In the genomic region with DNA sequence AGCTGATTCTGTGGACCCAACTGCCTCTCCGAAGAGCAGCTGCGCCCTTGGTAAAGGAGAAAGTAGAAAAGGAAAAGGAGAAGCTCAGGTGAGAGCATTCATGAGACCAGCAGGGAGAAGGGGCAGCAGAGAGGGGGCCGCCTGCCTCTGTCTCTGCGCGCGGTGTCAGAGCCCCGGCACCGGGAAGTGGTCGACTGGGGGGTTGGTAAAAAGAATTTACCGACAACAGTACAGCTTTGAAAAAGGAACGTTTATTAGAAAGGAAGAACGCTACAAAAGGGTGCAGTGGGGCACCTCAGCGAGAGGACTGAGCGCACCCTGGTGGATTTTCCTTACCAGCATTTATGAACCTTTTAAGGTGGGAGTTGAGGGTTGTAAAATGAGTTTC, we compare ENCODE assay signal across 8 cellular contexts.
DNase-seq lines count a peak whose midpoint lies in the region; ATAC-seq lines count a peak whose summit lies in the region.

No MANE protein-coding gene starts in this region.

- H3K9me3 ChIP-seq in right cardiac atrium (ENCODE audit: control insufficient read depth, low read length) = no peaks in the 10 kb centered on the region

- H3K4me3 ChIP-seq in right cardiac atrium (ENCODE audit: low read length) = peak overlapping the region; percentile 36

- H3K4me1 Mint-ChIP-seq in activated naive CD4-positive, alpha-beta T cell treated with anti-CD3 and anti-CD28 coated beads, Interleukin-2, amount 50 U/mL, for 24 hours = peaks cover 15% of the 10 kb centered on the region

- H3K9me3 Mint-ChIP-seq in activated naive CD4-positive, alpha-beta T cell treated with anti-CD3 and anti-CD28 coated beads, Interleukin-2, amount 50 U/mL, for 24 hours = no peaks in the 10 kb centered on the region

- peak; percentile 53 for ATAC-seq in GM21390 (IDR thresholded peaks at IDR 0.05; ENCODE audit: unreplicated experiment)
- ATAC-seq in right cardiac atrium = peak; percentile 60 to 71

- H3K27ac ChIP-seq in right cardiac atrium (ENCODE audit: low read length) = no peak overlapping the region

- H3K27me3 ChIP-seq in right cardiac atrium (ENCODE audit: control insufficient read depth, insufficient read depth) = no peaks in the 10 kb centered on the region

- H3K4me3 Mint-ChIP-seq in activated naive CD4-positive, alpha-beta T cell treated with anti-CD3 and anti-CD28 coated beads, Interleukin-2, amount 50 U/mL, for 24 hours = peak overlapping the region; percentile 95

- H3K36me3 Mint-ChIP-seq in activated naive CD4-positive, alpha-beta T cell treated with anti-CD3 and anti-CD28 coated beads, Interleukin-2, amount 50 U/mL, for 24 hours = no peaks in the 10 kb centered on the region

- 18% methylated on average over 14 of the region's 14 CpGs for WGBS in right cardiac atrium

- H3K4me1 ChIP-seq in right cardiac atrium (ENCODE audit: control insufficient read depth, insufficient read depth, low read length) = no peaks in the 10 kb centered on the region

- intact Hi-C loops in right cardiac atrium (cut with DNase I) = loop anchor here (1.0 to 10.0 kb wide), 5 partner anchors 333 to 515 kb away; no protein-coding TSS in a partner anchor

- H3K27ac Mint-ChIP-seq in activated naive CD4-positive, alpha-beta T cell treated with anti-CD3 and anti-CD28 coated beads, Interleukin-2, amount 50 U/mL, for 24 hours = peak overlapping the region; percentile 97

- H3K27me3 Mint-ChIP-seq in activated naive CD4-positive, alpha-beta T cell treated with anti-CD3 and anti-CD28 coated beads, Interleukin-2, amount 50 U/mL, for 24 hours = no peaks in the 10 kb centered on the region

- DNase-seq in DMS114 treated with DMSO at 0.1 percent for 48 hours (lab: John Stamatoyannopoulos, UW; ENCODE audit: unreplicated experiment) (peak; percentile 49), HUDEP-2 (lab: John Stamatoyannopoulos, UW; ENCODE audit: unreplicated experiment in 76 of 76) (peak in 43 of 76 experiments; percentile 8 to 68 (median 32)), RKO (ENCODE audit: low spot score) (peak; percentile 13), right cardiac atrium (no peak), OCI-M2 (lab: John Stamatoyannopoulos, UW; ENCODE audit: unreplicated experiment) (no peak)
- peak; percentile 54 for DNase-seq in stimulated activated CD4-positive, alpha-beta T cell treated with anti-CD3 and anti-CD28 coated beads, Interleukin-15, amount 100 ng/mL, for 24 hours

Comparison
In these comparisons a context has a peak if more than half of its experiments do, and no peak if none do; other contexts are left out.
1. DNase-seq: peak in DMS114 treated with DMSO at 0.1 percent for 48 hours (single experiment), HUDEP-2 (43 of 76), RKO (single experiment) and stimulated activated CD4-positive, alpha-beta T cell treated with anti-CD3 and anti-CD28 coated beads, Interleukin-15, amount 100 ng/mL, for 24 hours (single experiment); none in right cardiac atrium (0 of 3) and OCI-M2 (single experiment).